Comparison of ENCODE assay signal across 8 cellular contexts in genomic region chr12:104216461-104217058, GRCh38. TPM values are rescaled to one million over a fixed set of nuclear protein-coding genes. Genes with fewer than 3 reads are reported as not detected.
DNase-seq lines count a peak whose midpoint lies in the region; ATAC-seq and TF ChIP-seq lines count a peak whose summit lies in the region.

No MANE protein-coding gene starts in this region.

- intact Hi-C loops in transverse colon (cut with DNase I; ENCODE audit: low total_unique reads), result loop anchor here (5.0 kb wide), 2 partner anchors 71 to 141 kb away; no protein-coding TSS in a partner anchor

- TF ChIP-seq EP300 in transverse colon (IDR thresholded peaks at IDR 0.05; ENCODE audit: low read depth), result no peak

- no peak for TF ChIP-seq POLR2A in transverse colon (IDR thresholded peaks at IDR 0.05)

- WGBS in transverse colon (ENCODE audit: low coverage in 1 of 2), 2 donors, result 93 to 100% methylated on average over 3 of the region's 3 CpGs

- DNase-seq in activated T-cell treated with anti-CD3 and anti-CD28 coated beads, Interleukin-2, amount 50 U/mL, for 72 hours, result no peak
- DNase-seq in activated T-cell treated with anti-CD3 and anti-CD28 coated beads for 4 hours (no peak), cardiac fibroblast (ENCODE audit: low read depth in 2 of 2) (no peak), mesothelial cell of epicardium (ENCODE audit: low spot score in 2 of 2, unreplicated experiment in 2 of 2) (no peak), transverse colon (no peak), putamen (ENCODE audit: low spot score) (no peak), LoVo (ENCODE audit: low spot score) (no peak)

- H3K4me1 Mint-ChIP-seq in activated T-cell treated with anti-CD3 and anti-CD28 coated beads, Interleukin-2, amount 50 U/mL, for 72 hours (ENCODE audit: low read depth), result peaks cover 58% of the 10 kb centered on the region
- peaks cover 21% of the 10 kb centered on the region for H3K4me1 Mint-ChIP-seq in mesothelial cell of epicardium

- peak overlapping the region; percentile 69 to 80 (median 73) for H3K27ac ChIP-seq in transverse colon

- peaks cover 0 to 6% of the 10 kb centered on the region in 2 donors for H3K9me3 Mint-ChIP-seq in activated T-cell treated with anti-CD3 and anti-CD28 coated beads, Interleukin-2, amount 50 U/mL, for 72 hours
- H3K9me3 Mint-ChIP-seq in mesothelial cell of epicardium, result peaks cover 3% of the 10 kb centered on the region

- H3K4me3 Mint-ChIP-seq in activated T-cell treated with anti-CD3 and anti-CD28 coated beads, Interleukin-2, amount 50 U/mL, for 72 hours, result peak overlapping the region; percentile 83 to 89
- H3K4me3 Mint-ChIP-seq in mesothelial cell of epicardium, result peak overlapping the region; percentile 75

- no peaks in the 10 kb centered on the region for H3K27me3 ChIP-seq in transverse colon

- TF ChIP-seq CTCF in cardiac fibroblast (IDR thresholded peaks at IDR 0.05; ENCODE audit: low read depth, low read length) (no peak), mesothelial cell of epicardium (IDR thresholded peaks at IDR 0.05; ENCODE audit: unreplicated experiment) (no peak), transverse colon (IDR thresholded peaks at IDR 0.05) (no peak)

- in situ Hi-C loops in transverse colon (cut with MboI; ENCODE audit: low pct_ligation_motif_present in 1 of 4, low pct_unique_long_range_greater_than_20kb in 1 of 4, low sequenced_read_pairs in 3 of 4), result loop anchor here in 2 of 4 donors (10.0 to 25.0 kb wide), 4 partner anchors 68 to 1171 kb away; no protein-coding TSS in a partner anchor

- H3K36me3 ChIP-seq in transverse colon, result no peaks in the 10 kb centered on the region

- no peak for ATAC-seq in activated T-cell treated with anti-CD3 and anti-CD28 coated beads, Interleukin-2, amount 50 U/mL, for 72 hours (replicated peaks in 1 of 2)
- no peak for ATAC-seq in GM21360 (IDR thresholded peaks at IDR 0.05; ENCODE audit: unreplicated experiment)

- no peaks in the 10 kb centered on the region for H3K9me3 ChIP-seq in transverse colon

- peak overlapping the region; percentile 56 to 63 for H3K4me3 ChIP-seq in cardiac fibroblast (replicated peaks in 1 of 2; ENCODE audit: low read depth in 2 of 2, low read length in 2 of 2)
- H3K4me3 ChIP-seq in transverse colon, result peak overlapping the region in 1 of 4 donors; percentile 62

- peaks cover 2 to 4% of the 10 kb centered on the region in 2 donors for H3K36me3 Mint-ChIP-seq in activated T-cell treated with anti-CD3 and anti-CD28 coated beads, Interleukin-2, amount 50 U/mL, for 72 hours (ENCODE audit: insufficient read depth in 2 of 2)
- peaks cover 4% of the 10 kb centered on the region for H3K36me3 Mint-ChIP-seq in mesothelial cell of epicardium

- peaks cover 10 to 31% (median 18%) of the 10 kb centered on the region in 4 donors for H3K4me1 ChIP-seq in transverse colon

- H3K27me3 Mint-ChIP-seq in activated T-cell treated with anti-CD3 and anti-CD28 coated beads, Interleukin-2, amount 50 U/mL, for 72 hours (ENCODE audit: low read depth), result peaks cover 2% of the 10 kb centered on the region
- no peaks in the 10 kb centered on the region for H3K27me3 Mint-ChIP-seq in mesothelial cell of epicardium (ENCODE audit: low read depth)

- H3K27ac Mint-ChIP-seq in activated T-cell treated with anti-CD3 and anti-CD28 coated beads, Interleukin-2, amount 50 U/mL, for 72 hours, result peak overlapping the region; percentile 80
- H3K27ac Mint-ChIP-seq in mesothelial cell of epicardium, result peak overlapping the region; percentile 33

RNA-seq across cellular contexts. Expression of gene TXNRD1, which starts 1.0 kb away (rescaled TPM):
- 10 to 100 TPM; 83.8 to 89.4 TPM for total RNA-seq in activated T-cell treated with anti-CD3 and anti-CD28 coated beads, Interleukin-2, amount 50 U/mL, for 72 hours
- total RNA-seq in mesothelial cell of epicardium (74.7 to 84.6 TPM (median 76.1 TPM) in 3 replicates), transverse colon (100 to 1,000 TPM in 3 of 4 donors, 10 to 100 TPM in 1; 72.9 to 127 (median 122) TPM)
